7 cellular contexts compared by ENCODE assay signal in the genomic region with DNA sequence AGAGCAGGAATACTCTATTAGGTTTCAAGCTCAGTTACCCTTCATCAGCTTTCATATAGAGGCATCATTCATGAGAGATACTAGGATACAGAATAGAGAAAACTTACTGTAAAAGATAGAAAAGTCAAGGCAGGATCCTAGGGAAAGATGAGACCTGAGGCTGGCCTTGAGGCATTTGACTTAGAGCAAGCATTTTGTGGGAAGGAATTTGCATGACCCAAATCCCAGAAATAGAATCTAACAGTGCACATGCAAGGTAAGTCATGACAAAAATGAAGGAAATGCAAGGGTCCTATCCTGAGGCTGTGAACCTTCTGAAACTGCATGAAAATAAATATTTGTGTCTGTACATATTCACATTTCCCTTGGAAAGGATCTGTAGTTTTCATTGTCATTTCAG.
"Had no signal": no experiment of that assay in that cellular context is flagged by ENCODE, and none has a peak within 500 bp of the region (broad histone marks: within the 10 kb centered on the region; RNA-seq: fewer than 3 reads in every experiment).

No MANE protein-coding gene starts in this region.

- H3K9me3 Mint-ChIP-seq: GM23338, H9 had no signal

- DNase-seq: H9, HCEC 1CT, IMR-90 had no signal

- H3K4me3 Mint-ChIP-seq: GM23338, H9 had no signal

- H2AFZ ChIP-seq: GM23338 had no signal

- H3K4me2 ChIP-seq: GM23338 had no signal

- H3K27ac Mint-ChIP-seq: GM23338, H9 had no signal

- FAIRE-seq: H1, H54, K562 had no signal

- ATAC-seq: GM23338, K562 had no signal

- H3K4me3 ChIP-seq: GM23338, K562 had no signal

- H3K4me1 Mint-ChIP-seq: GM23338, H9 had no signal
